Comparison of ENCODE assay signal across 29 cellular contexts in genomic region chr6:72864799-72865198, GRCh38.
DNase-seq lines count a peak whose midpoint lies in the region; ATAC-seq and TF ChIP-seq lines count a peak whose summit lies in the region.
"Had no signal": no experiment of that assay in that cellular context is flagged by ENCODE, and none has a peak within 500 bp of the region (broad histone marks: within the 10 kb centered on the region; RNA-seq: fewer than 3 reads in every experiment).

No MANE protein-coding gene starts in this region.

- intact Hi-C loops in mammary epithelial cell (cut with micrococcal nuclease): loop anchor here (5.0 kb wide), 1 partner anchor 242 kb away; the partner anchor contains the start of gene KCNQ5
- intact Hi-C loops in breast epithelium (cut with DNase I; ENCODE audit: low total_unique reads): no loop called here

- CTCF ChIA-PET in mammary epithelial cell (lab: Charles Lee; ENCODE audit: low non-redundant PET): no interaction called here

- H3K9ac ChIP-seq in mammary epithelial cell (ENCODE audit: insufficient read depth, low read length): no peak overlapping the region

- H3K27me3 ChIP-seq in mammary epithelial cell (ENCODE audit: insufficient read depth, low read length): no peaks in the 10 kb centered on the region
- no peaks in the 10 kb centered on the region for H3K27me3 ChIP-seq in breast epithelium
- H3K27me3 ChIP-seq: ovary, SJCRH30, suprapubic skin, upper lobe of right lung had no signal

- no peak overlapping the region for H2AFZ ChIP-seq in mammary epithelial cell (ENCODE audit: low read depth, low read length)

- H3K27ac ChIP-seq in mammary epithelial cell (ENCODE audit: insufficient read depth, low read depth, low read length) (peak overlapping the region; percentile 6), breast epithelium (no peak overlapping the region), epithelial cell of prostate (peak overlapping the region; percentile 83)
- H3K27ac ChIP-seq: ovary, SJCRH30, suprapubic skin, upper lobe of right lung, VCaP had no signal

- no peak for TF ChIP-seq POLR2A in breast epithelium (IDR thresholded peaks at IDR 0.05)

- in situ Hi-C loops in mammary epithelial cell (cut with MboI; ENCODE audit: low sequenced_read_pairs in 2 of 2): no loop called here

- H3K4me1 ChIP-seq in mammary epithelial cell (ENCODE audit: insufficient read depth, low read length) (peaks cover 30% of the 10 kb centered on the region), breast epithelium (no peaks in the 10 kb centered on the region)
- H3K4me1 ChIP-seq: SJCRH30 had no signal

- dilution Hi-C loops in mammary epithelial cell (cut with HindIII; ENCODE audit: low sequenced_read_pairs): no loop called here

- no peaks in the 10 kb centered on the region for H3K79me2 ChIP-seq in mammary epithelial cell (ENCODE audit: insufficient read depth, low read length)

- H3K4me3 ChIP-seq in mammary epithelial cell (replicated peaks in 1 of 3; ENCODE audit: insufficient read depth in 1 of 3, low read depth in 2 of 3, low read length in 3 of 3) (no peak overlapping the region), breast epithelium (no peak overlapping the region)
- H3K4me3 ChIP-seq: coronary artery, ovary, SJCRH30, suprapubic skin, upper lobe of right lung had no signal

- ATAC-seq in GM21825 (IDR thresholded peaks at IDR 0.05; ENCODE audit: unreplicated experiment): no peak
- no peak for ATAC-seq in GM21576 (IDR thresholded peaks at IDR 0.05; ENCODE audit: unreplicated experiment)
- ATAC-seq: activated CD8-positive, alpha-beta T cell treated with anti-CD3 and anti-CD28 coated beads, Interleukin-2, amount 10 ng/mL, durations not matched to agents 7 days and 5 days; activated naive CD4-positive, alpha-beta T cell treated with anti-CD3 and anti-CD28 coated beads, Interleukin-2, amount 50 U/mL, for 72 hours; upper lobe of right lung had no signal

- H3K4me2 ChIP-seq in mammary epithelial cell (ENCODE audit: insufficient read depth, low read depth, low read length): no peak overlapping the region

- no TSS peak for BruUV-seq in mammary epithelial cell (replicated peaks; lab: Mats Ljungman, UMichigan)

- TF ChIP-seq CTCF in mammary epithelial cell (conservative IDR thresholded peaks at IDR 0.05 in 1 of 2, IDR thresholded peaks at IDR 0.05 in 1 of 2; ENCODE audit: extremely low read depth in 1 of 2, insufficient read depth in 1 of 2, low read depth in 1 of 2, low read length in 2 of 2) (no peak), breast epithelium (IDR thresholded peaks at IDR 0.05) (no peak)

- H3K9me3 ChIP-seq in mammary epithelial cell (replicated peaks; ENCODE audit: insufficient read depth, low read length): no peaks in the 10 kb centered on the region
- H3K9me3 ChIP-seq in breast epithelium: no peaks in the 10 kb centered on the region
- H3K9me3 ChIP-seq: ovary, SJCRH30, suprapubic skin, upper lobe of right lung had no signal

- H3K36me3 ChIP-seq in mammary epithelial cell (ENCODE audit: insufficient read depth, low read length) (no peaks in the 10 kb centered on the region), breast epithelium (no peaks in the 10 kb centered on the region)
- H3K36me3 ChIP-seq: ovary, SJCRH30, suprapubic skin, upper lobe of right lung had no signal

- no peak for DNase-seq in mammary epithelial cell
- no peak for DNase-seq in breast epithelium (ENCODE audit: low spot score in 2 of 2)
- peak; percentile 23 for DNase-seq in NCI-H2029 treated with DMSO at 0.1 percent for 48 hours (lab: John Stamatoyannopoulos, UW)
- no peak for DNase-seq in epithelial cell of prostate (ENCODE audit: low read depth, low spot score)
- no peak for DNase-seq in NOMO-1 treated with dmso at 0.1 percent for 144 hours (lab: John Stamatoyannopoulos, UW; ENCODE audit: unreplicated experiment)
- DNase-seq in DMS153 (lab: John Stamatoyannopoulos, UW): no peak
- DNase-seq: activated CD4-positive, alpha-beta T cell treated with anti-CD3 and anti-CD28 coated beads for 4 hours; activated CD8-positive, alpha-beta T cell treated with anti-CD3 and anti-CD28 coated beads, Interleukin-2, amount 10 ng/mL, durations not matched to agents 7 days and 5 days; Calu3; CD4-positive, CD25-positive, alpha-beta regulatory T cell; effector CD8-positive, alpha-beta T cell; erythroblast; glutamatergic neuron; H9; NCI-H1105; NCI-H187; NCI-H526; ovary; SJCRH30; small intestine; stimulated activated naive CD4-positive, alpha-beta T cell treated with Interleukin-2 at 50 U/mL for 16 hours; SW 1271; upper lobe of right lung had no signal

- no peaks in the 10 kb centered on the region for H4K20me1 ChIP-seq in mammary epithelial cell (ENCODE audit: insufficient read depth, low read length)

Comparison
In these comparisons a context has a peak if more than half of its experiments do, and no peak if none do; other contexts are left out.
1. H3K27ac ChIP-seq: peak in mammary epithelial cell (single experiment) and epithelial cell of prostate (single experiment); none in breast epithelium (0 of 2).